12 cellular contexts compared by ENCODE assay signal in the genomic region with DNA sequence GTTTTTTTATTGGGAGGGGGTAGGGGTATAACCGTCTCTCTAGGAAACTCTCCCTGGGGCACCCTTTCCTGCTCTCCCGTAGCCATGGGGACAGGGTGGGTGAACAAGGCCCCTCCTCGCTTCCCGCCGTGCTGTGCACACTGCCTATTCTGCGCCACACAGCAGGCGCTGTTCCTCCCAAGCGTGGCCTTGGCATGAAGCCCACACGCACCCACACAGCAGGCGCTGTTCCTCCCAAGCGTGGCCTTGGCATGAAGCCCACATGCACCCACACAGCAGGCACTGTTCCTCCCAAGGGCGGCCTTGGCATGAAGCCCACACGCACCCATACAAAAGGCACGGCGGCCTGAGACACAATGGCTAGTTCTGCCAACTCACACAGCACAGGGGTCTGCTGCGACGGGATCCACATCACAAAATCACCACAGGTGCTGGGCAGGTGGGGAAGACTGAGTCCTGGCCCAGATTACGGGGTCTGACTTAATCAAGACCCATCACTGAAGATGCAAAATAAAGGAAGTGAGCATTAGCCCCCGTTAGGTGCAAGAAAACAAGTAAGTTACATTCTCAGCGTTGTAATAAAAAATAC. TPM values are rescaled to one million over a fixed set of nuclear protein-coding genes. Genes with fewer than 3 reads are reported as not detected.
DNase-seq lines count a peak whose midpoint lies in the region; ATAC-seq, FAIRE-seq and TF ChIP-seq lines count a peak whose summit lies in the region.
"Had no signal": no experiment of that assay in that cellular context is flagged by ENCODE, and none has a peak within 500 bp of the region (broad histone marks: within the 10 kb centered on the region; RNA-seq: fewer than 3 reads in every experiment).

No MANE protein-coding gene starts in this region.

- H3K4me1 ChIP-seq in H1 (replicated peaks in 1 of 4; ENCODE audit: control insufficient read depth in 3 of 4, insufficient read depth in 4 of 4, low read length in 3 of 4), result peaks cover 0 to 3% (median under 1%) of the 10 kb centered on the region in 4 experiments; a peak in 1 of 7 replicates

- WGBS in H1 (ENCODE audit: extremely low coverage in 1 of 2, insufficient coverage in 1 of 2, insufficient read length in 1 of 2, insufficient replicate concordance in 2 of 2, low coverage in 1 of 2, low lambda C conversion rate in 2 of 2, missing lambda C conversion rate in 1 of 2), 2 experiments, result 93% methylated on average over 20 of the region's 20 CpGs; no CpG with 5 or more reads in 1 of the 2 experiments

- no peaks in the 10 kb centered on the region for H3K79me2 ChIP-seq in H1 (ENCODE audit: control insufficient read depth in 1 of 2, insufficient read depth in 2 of 2, low read length in 2 of 2)

- no peak overlapping the region for H3K4me3 ChIP-seq in H1 (ENCODE audit: extremely low read depth in 1 of 4, insufficient read depth in 2 of 4, low read depth in 3 of 4, low read length in 4 of 4)
- H3K4me3 ChIP-seq: mucosa of descending colon had no signal

- H2AK5ac ChIP-seq in H1 (ENCODE audit: low read depth, low read length), result 0 out of 2 replicates have a peak overlapping the region, but pooled peaks have one; percentile 39

- no peaks in the 10 kb centered on the region for H3K79me1 ChIP-seq in H1 (ENCODE audit: low read depth, low read length)

- no peak overlapping the region for H2BK12ac ChIP-seq in H1 (ENCODE audit: low read depth, low read length)

- no peak overlapping the region for H4K8ac ChIP-seq in H1 (ENCODE audit: extremely low read depth, insufficient read depth, low read length)

- FAIRE-seq in H1 (lab: Jason Lieb, UNC), result no peak
- FAIRE-seq: G401.6 had no signal

- no peak overlapping the region for H2BK120ac ChIP-seq in H1 (replicated peaks; ENCODE audit: low read depth, low read length)

- peak; percentile 70 for ATAC-seq in GM18907 (IDR thresholded peaks at IDR 0.05; ENCODE audit: unreplicated experiment)
- peak; percentile 90 for ATAC-seq in sciatic nerve
- ATAC-seq in HG02870 (IDR thresholded peaks at IDR 0.05; ENCODE audit: unreplicated experiment), result no peak
- ATAC-seq in GM21529 (IDR thresholded peaks at IDR 0.05; ENCODE audit: unreplicated experiment), result no peak
- ATAC-seq: mucosa of descending colon had no signal

- no peak for TF ChIP-seq CTCF in H1 (IDR thresholded peaks at IDR 0.05; ENCODE audit: control extremely low read depth in 1 of 3, insufficient read depth in 1 of 3, low read depth in 1 of 3, low read length in 3 of 3)

- TF ChIP-seq EP300 in H1 (IDR thresholded peaks at IDR 0.05; ENCODE audit: borderline replicate concordance in 1 of 2, low read depth in 2 of 2, low read length in 2 of 2), result no peak

- H2AFZ ChIP-seq in H1 (ENCODE audit: low read length), result no peak overlapping the region

- TF ChIP-seq RAD21 in H1 (IDR thresholded peaks at IDR 0.05 in 1 of 2, conservative IDR thresholded peaks at IDR 0.05 in 1 of 2; ENCODE audit: low read depth in 2 of 2, low read length in 2 of 2), result no peak

- H3K14ac ChIP-seq in H1 (ENCODE audit: insufficient read length), result no peak overlapping the region

- H3K56ac ChIP-seq in H1 (replicated peaks; ENCODE audit: insufficient read length, low read depth, low read length), result no peak overlapping the region

- H3K9ac ChIP-seq in H1 (replicated peaks in 1 of 4; ENCODE audit: extremely low read depth in 1 of 4, low read depth in 3 of 4, low read length in 3 of 4), result no peak overlapping the region

- H4K5ac ChIP-seq in H1 (ENCODE audit: insufficient read length, low read depth, low read length), result no peak overlapping the region

- H3K23me2 ChIP-seq in H1 (ENCODE audit: low read depth, low read length), result no peaks in the 10 kb centered on the region

- peak; percentile 85 for DNase-seq in NCI-H2107 treated with DMSO at 0.1 percent for 48 hours (lab: John Stamatoyannopoulos, UW; ENCODE audit: unreplicated experiment)
- DNase-seq in H1 (ENCODE audit: low read depth in 1 of 2, low spot score in 2 of 2), result no peak
- peak; percentile 92 for DNase-seq in sciatic nerve (ENCODE audit: low spot score)
- no peak for DNase-seq in GM19240 (ENCODE audit: insufficient read length, low spot score)
- DNase-seq in activated CD8-positive, alpha-beta memory T cell treated with anti-CD3 and anti-CD28 coated beads, Interleukin-2, amount 50 U/mL, for 48 hours, result no peak
- DNase-seq: NCI-H1930 had no signal

- POLR2A ChIA-PET in H1 (lab: Charles Lee; ENCODE audit: partially characterized antibody), result no interaction called here

- H3K36me3 ChIP-seq in H1 (ENCODE audit: control insufficient read depth in 2 of 4, insufficient read depth in 4 of 4, low read length in 3 of 4), result no peaks in the 10 kb centered on the region

- H3K23ac ChIP-seq in H1 (ENCODE audit: insufficient read length), result no peak overlapping the region

- intact Hi-C loops in sciatic nerve (cut with DNase I), result no loop called here

- no peak overlapping the region; the same call in 1 of the 2 replicates for H3K18ac ChIP-seq in H1 (ENCODE audit: extremely low read depth, low read length)

- H2BK5ac ChIP-seq in H1 (ENCODE audit: low read depth, low read length), result no peak overlapping the region

- no peaks in the 10 kb centered on the region for H3K9me3 ChIP-seq in H1 (ENCODE audit: insufficient read depth in 2 of 2, low read depth in 1 of 2, low read length in 1 of 2)
- H3K9me3 ChIP-seq: mucosa of descending colon had no signal

- H4K20me1 ChIP-seq in H1 (replicated peaks in 1 of 2; ENCODE audit: control insufficient read depth in 1 of 2, insufficient read depth in 2 of 2, low read length in 2 of 2), result no peaks in the 10 kb centered on the region

- CTCF ChIA-PET in H1 (lab: Charles Lee; ENCODE audit: partially characterized antibody), result no interaction called here

- H2BK20ac ChIP-seq in H1 (ENCODE audit: low read length), result no peak overlapping the region

- H3K4me2 ChIP-seq in H1 (ENCODE audit: insufficient read depth in 1 of 2, low read depth in 2 of 2, low read length in 2 of 2), result no peak overlapping the region

- no peak for TF ChIP-seq POLR2A in H1 (IDR thresholded peaks at IDR 0.05; ENCODE audit: control extremely low read depth in 1 of 2, low read depth in 2 of 2, low read length in 2 of 2)

- H4K91ac ChIP-seq in H1 (replicated peaks; ENCODE audit: insufficient read length, low read length), result no peak overlapping the region

- no peak overlapping the region for H3K4ac ChIP-seq in H1 (replicated peaks; ENCODE audit: insufficient read length, low read depth, low read length)

- no peaks in the 10 kb centered on the region for H3K27me3 ChIP-seq in H1 (replicated peaks in 1 of 4; ENCODE audit: control insufficient read depth in 3 of 4, extremely low read depth in 1 of 4, insufficient read depth in 3 of 4, low read length in 3 of 4)

- no peak overlapping the region for H3K27ac ChIP-seq in H1 (ENCODE audit: low read depth, low read length)

- H2BK15ac ChIP-seq in H1 (ENCODE audit: low read length), result no peak overlapping the region

TF ChIP-seq in H1, 55 proteins besides CTCF, POLR2A, EP300 and RAD21:
- TF ChIP-seq BRCA1 (IDR thresholded peaks at IDR 0.05; ENCODE audit: low read depth, low read length) (no peak), TEAD4 (IDR thresholded peaks at IDR 0.05; ENCODE audit: low read depth, low read length) (no peak), SIRT6 (IDR thresholded peaks at IDR 0.05; ENCODE audit: low read length) (no peak), SP4 (IDR thresholded peaks at IDR 0.05; ENCODE audit: low read length) (no peak), NRF1 (IDR thresholded peaks at IDR 0.05; ENCODE audit: low read depth, low read length) (no peak), TAF7 (optimal IDR thresholded peaks at IDR 0.05; ENCODE audit: borderline replicate concordance, low read depth, low read length) (no peak), SP1 (IDR thresholded peaks at IDR 0.05; ENCODE audit: low read depth, low read length) (no peak)
- TF ChIP-seq, protein P1, sequence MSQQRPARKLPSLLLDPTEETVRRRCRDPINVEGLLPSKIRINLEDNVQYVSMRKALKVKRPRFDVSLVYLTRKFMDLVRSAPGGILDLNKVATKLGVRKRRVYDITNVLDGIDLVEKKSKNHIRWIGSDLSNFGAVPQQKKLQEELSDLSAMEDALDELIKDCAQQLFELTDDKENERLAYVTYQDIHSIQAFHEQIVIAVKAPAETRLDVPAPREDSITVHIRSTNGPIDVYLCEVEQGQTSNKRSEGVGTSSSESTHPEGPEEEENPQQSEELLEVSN (IDR thresholded peaks at IDR 0.05), result no peak

RNA-seq across cellular contexts. Expression of a gene that starts 46.6 kb away (rescaled TPM):
- total RNA-seq in H1 (2021; fragmentation: NEBNext Ultra II Directional; extraction: Animal tissue kit (Norgen Biotek cat#: 25700)), result not detected in 2 replicates
- polyA plus RNA-seq in H1 (2011; rRNA removed), result not detected in 2 replicates
- polyA plus RNA-seq in H1 (2011; cell fraction: cytosol; rRNA removed), result not detected
- not detected for polyA plus RNA-seq in H1 (2011; cell fraction: nucleus; rRNA removed)
- polyA plus RNA-seq in H1 (2012, experiment 1 of 2), result 0.46 to 0.85 TPM (median 0.62 TPM) in 4 replicates
- 0.10 TPM for polyA plus RNA-seq in H1 (2012, experiment 2 of 2)
- polyA plus RNA-seq in H1 (2013, experiment 1 of 2), result not detected
- not detected for polyA plus RNA-seq in H1 (2013, experiment 2 of 2)
- not detected in 2 replicates for polyA minus RNA-seq in H1 (2011; rRNA and poly(A)+ RNA removed)
- not detected for polyA minus RNA-seq in H1 (2011; cell fraction: cytosol; rRNA and poly(A)+ RNA removed)
- polyA minus RNA-seq in H1 (2011; cell fraction: nucleus; rRNA and poly(A)+ RNA removed), result not detected
- 4.5 TPM for total RNA-seq in sciatic nerve
- total RNA-seq: fibroblast of villous mesenchyme had no signal

Comparison
In these comparisons a context has a peak if more than half of its experiments do, and no peak if none do; other contexts are left out.
1. ATAC-seq: peak in GM18907 (single experiment) and sciatic nerve (single experiment); none in HG02870 (single experiment) and GM21529 (single experiment).
2. DNase-seq: peak in NCI-H2107 treated with DMSO at 0.1 percent for 48 hours (single experiment) and sciatic nerve (single experiment); none in H1 (0 of 2), GM19240 (single experiment) and activated CD8-positive, alpha-beta memory T cell treated with anti-CD3 and anti-CD28 coated beads, Interleukin-2, amount 50 U/mL, for 48 hours (single experiment).